In the genomic region with DNA sequence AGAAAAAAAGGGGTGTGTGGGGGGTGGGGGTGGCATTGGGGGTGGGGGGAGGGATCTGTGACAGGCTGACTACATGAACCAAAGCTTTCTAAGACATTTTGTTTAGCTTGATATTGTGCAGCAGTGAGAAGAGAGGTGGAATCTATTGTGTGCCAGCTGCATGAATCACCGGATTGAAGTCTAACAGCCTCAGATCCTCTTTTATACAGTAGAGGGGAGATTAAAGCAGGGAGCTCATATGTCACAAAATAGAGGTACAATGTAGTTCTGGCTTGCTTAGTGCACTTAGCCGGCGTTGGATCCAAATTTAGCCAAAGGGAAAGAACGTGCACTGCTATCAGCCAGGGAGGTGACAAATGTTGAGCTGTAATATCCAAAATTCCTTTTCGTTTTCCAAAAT, we compare ENCODE assay signal across 1 cellular context.
TF ChIP-seq lines count a peak whose summit lies in the region.

No MANE protein-coding gene starts in this region.

TF ChIP-seq in SK-N-SH treated with all-trans-retinoic acid at 6 μM for 48 hours, 23 proteins besides CTCF, POLR2A, EP300 and RAD21 (continued from another document):
- TF ChIP-seq TCF4 (CRISPR knock-in tag; IDR thresholded peaks at IDR 0.05; ENCODE audit: borderline replicate concordance), result no peak
- no peak for TF ChIP-seq RARB (CRISPR knock-in tag; IDR thresholded peaks at IDR 0.05)
- TF ChIP-seq ISL1 (CRISPR knock-in tag; IDR thresholded peaks at IDR 0.05), result no peak
- TF ChIP-seq GLIS3 (CRISPR knock-in tag; IDR thresholded peaks at IDR 0.05), result no peak
- TF ChIP-seq ZNF565 (CRISPR knock-in tag; conservative IDR thresholded peaks at IDR 0.05; ENCODE audit: low read depth), result no peak
- TF ChIP-seq BACH2 (CRISPR knock-in tag; IDR thresholded peaks at IDR 0.05; ENCODE audit: borderline replicate concordance), result no peak
- no peak for TF ChIP-seq ZNF8 (CRISPR knock-in tag; IDR thresholded peaks at IDR 0.05)
- TF ChIP-seq, protein P1, sequence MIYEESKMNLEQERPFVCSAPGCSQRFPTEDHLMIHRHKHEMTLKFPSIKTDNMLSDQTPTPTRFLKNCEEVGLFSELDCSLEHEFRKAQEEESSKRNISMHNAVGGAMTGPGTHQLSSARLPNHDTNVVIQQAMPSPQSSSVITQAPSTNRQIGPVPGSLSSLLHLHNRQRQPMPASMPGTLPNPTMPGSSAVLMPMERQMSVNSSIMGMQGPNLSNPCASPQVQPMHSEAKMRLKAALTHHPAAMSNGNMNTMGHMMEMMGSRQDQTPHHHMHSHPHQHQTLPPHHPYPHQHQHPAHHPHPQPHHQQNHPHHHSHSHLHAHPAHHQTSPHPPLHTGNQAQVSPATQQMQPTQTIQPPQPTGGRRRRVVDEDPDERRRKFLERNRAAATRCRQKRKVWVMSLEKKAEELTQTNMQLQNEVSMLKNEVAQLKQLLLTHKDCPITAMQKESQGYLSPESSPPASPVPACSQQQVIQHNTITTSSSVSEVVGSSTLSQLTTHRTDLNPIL (CRISPR knock-in tag; IDR thresholded peaks at IDR 0.05; ENCODE audit: low read depth), result no peak
